18 cellular contexts compared by ENCODE assay signal in genomic region chr18:70386582-70386981, GRCh38.
A peak's percentile ranks its signal among the peaks of the same experiment; 100 is the strongest.
DNase-seq lines count a peak whose midpoint lies in the region; ATAC-seq and FAIRE-seq lines count a peak whose summit lies in the region.
"Had no signal": no experiment of that assay in that cellular context is flagged by ENCODE, and none has a peak within 500 bp of the region (broad histone marks: within the 10 kb centered on the region; RNA-seq: fewer than 3 reads in every experiment).

No MANE protein-coding gene starts in this region.

- FAIRE-seq in HTR-8/SVneo (lab: Jason Lieb, UNC), result no peak
- FAIRE-seq: GM12892, GM18507 had no signal

- H3K27me3 Mint-ChIP-seq in activated T-cell treated with anti-CD3 and anti-CD28 coated beads, Interleukin-2, amount 50 U/mL, for 4 hours (ENCODE audit: low read depth), result no peaks in the 10 kb centered on the region
- H3K27me3 Mint-ChIP-seq: B cell; CD4-positive, CD25-positive, alpha-beta regulatory T cell had no signal

- no peaks in the 10 kb centered on the region for H3K36me3 Mint-ChIP-seq in activated T-cell treated with anti-CD3 and anti-CD28 coated beads, Interleukin-2, amount 50 U/mL, for 4 hours (ENCODE audit: insufficient read depth)
- H3K36me3 Mint-ChIP-seq: CD4-positive, CD25-positive, alpha-beta regulatory T cell; CD8-positive, alpha-beta memory T cell had no signal

- no peaks in the 10 kb centered on the region for H3K9me3 Mint-ChIP-seq in activated T-cell treated with anti-CD3 and anti-CD28 coated beads, Interleukin-2, amount 50 U/mL, for 4 hours

- H3K4me3 Mint-ChIP-seq in activated T-cell treated with anti-CD3 and anti-CD28 coated beads, Interleukin-2, amount 50 U/mL, for 4 hours, result no peak overlapping the region
- H3K4me3 Mint-ChIP-seq: B cell; CD4-positive, CD25-positive, alpha-beta regulatory T cell; CD8-positive, alpha-beta memory T cell had no signal

- DNase-seq in NCI-H1417 (lab: John Stamatoyannopoulos, UW) (peak in 2 of 3 experiments; percentile 60 to 80), NCI-H1417 treated with DMSO at 0.1 percent for 48 hours (lab: John Stamatoyannopoulos, UW) (no peak), HuH-7 (ENCODE audit: low spot score) (peak; percentile 20), left lobe of liver (ENCODE audit: low spot score) (no peak), retina (peak; percentile 20), mesenteric fat pad (ENCODE audit: low spot score) (no peak), HTR-8/SVneo (ENCODE audit: insufficient read length, low spot score) (no peak)
- no peak for DNase-seq in activated T-cell treated with anti-CD3 and anti-CD28 coated beads, Interleukin-2, amount 50 U/mL, for 4 hours
- DNase-seq: Caco-2; CD4-positive, CD25-positive, alpha-beta regulatory T cell; CD8-positive, alpha-beta memory T cell; DMS153; DMS79; GDM1; GM23248 had no signal

- H3K4me1 Mint-ChIP-seq in activated T-cell treated with anti-CD3 and anti-CD28 coated beads, Interleukin-2, amount 50 U/mL, for 4 hours (ENCODE audit: low read depth), result no peaks in the 10 kb centered on the region
- H3K4me1 Mint-ChIP-seq: B cell; CD4-positive, CD25-positive, alpha-beta regulatory T cell; CD8-positive, alpha-beta memory T cell had no signal

- peak; percentile 73 for ATAC-seq in left lobe of liver
- no peak for ATAC-seq in activated T-cell treated with anti-CD3 and anti-CD28 coated beads, Interleukin-2, amount 50 U/mL, for 4 hours

Comparison
In these comparisons a context has a peak if more than half of its experiments do, and no peak if none do; other contexts are left out.
1. DNase-seq: peak in NCI-H1417 (2 of 3), HuH-7 (single experiment) and retina (single experiment); none in NCI-H1417 treated with DMSO at 0.1 percent for 48 hours (single experiment), left lobe of liver (single experiment), mesenteric fat pad (single experiment), HTR-8/SVneo (single experiment) and activated T-cell treated with anti-CD3 and anti-CD28 coated beads, Interleukin-2, amount 50 U/mL, for 4 hours (single experiment).